In the genomic region with DNA sequence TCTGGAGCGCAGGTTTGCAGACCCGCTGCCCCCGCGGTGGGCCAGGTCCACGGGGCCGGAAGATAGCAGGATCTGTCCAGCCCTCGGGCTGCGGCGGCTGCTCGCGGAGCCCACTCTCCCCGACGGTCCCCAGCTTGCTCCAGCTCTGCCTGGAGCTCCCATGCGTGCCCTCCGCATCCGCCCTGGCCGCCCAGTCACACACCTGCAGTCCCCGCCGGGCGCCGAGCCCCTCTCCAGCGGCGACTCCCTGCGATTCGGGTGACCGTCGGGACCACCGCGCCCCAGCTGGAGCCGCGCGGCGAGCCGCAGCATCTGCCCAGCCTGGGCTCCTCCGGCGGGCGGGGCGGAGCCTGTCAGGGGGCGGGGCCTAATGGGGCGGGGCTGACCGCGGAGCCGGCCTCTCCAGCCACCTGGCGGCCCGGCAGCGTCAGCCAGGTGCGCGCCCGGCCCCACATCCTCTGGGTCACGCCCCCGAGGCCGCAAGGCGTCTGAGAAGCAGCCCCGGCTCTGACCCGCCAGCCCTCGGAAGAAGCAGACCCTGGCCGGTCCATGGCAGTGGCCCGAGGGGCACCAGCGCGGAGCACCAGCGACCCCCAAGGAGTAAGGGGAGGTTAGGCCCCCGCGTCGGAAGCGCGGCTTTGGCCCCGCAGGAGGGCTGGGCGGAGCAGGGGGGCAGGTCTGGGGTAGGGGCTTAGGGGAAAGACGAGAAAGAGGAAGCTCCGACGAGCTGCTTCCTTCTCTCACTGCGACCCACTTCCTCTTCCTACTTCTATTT, we compare ENCODE assay signal across 8 cellular contexts. TPM values are rescaled to one million over a fixed set of nuclear protein-coding genes. Genes with fewer than 3 reads are reported as not detected.
DNase-seq lines count a peak whose midpoint lies in the region; ATAC-seq and TF ChIP-seq lines count a peak whose summit lies in the region.

A gene with protein sequence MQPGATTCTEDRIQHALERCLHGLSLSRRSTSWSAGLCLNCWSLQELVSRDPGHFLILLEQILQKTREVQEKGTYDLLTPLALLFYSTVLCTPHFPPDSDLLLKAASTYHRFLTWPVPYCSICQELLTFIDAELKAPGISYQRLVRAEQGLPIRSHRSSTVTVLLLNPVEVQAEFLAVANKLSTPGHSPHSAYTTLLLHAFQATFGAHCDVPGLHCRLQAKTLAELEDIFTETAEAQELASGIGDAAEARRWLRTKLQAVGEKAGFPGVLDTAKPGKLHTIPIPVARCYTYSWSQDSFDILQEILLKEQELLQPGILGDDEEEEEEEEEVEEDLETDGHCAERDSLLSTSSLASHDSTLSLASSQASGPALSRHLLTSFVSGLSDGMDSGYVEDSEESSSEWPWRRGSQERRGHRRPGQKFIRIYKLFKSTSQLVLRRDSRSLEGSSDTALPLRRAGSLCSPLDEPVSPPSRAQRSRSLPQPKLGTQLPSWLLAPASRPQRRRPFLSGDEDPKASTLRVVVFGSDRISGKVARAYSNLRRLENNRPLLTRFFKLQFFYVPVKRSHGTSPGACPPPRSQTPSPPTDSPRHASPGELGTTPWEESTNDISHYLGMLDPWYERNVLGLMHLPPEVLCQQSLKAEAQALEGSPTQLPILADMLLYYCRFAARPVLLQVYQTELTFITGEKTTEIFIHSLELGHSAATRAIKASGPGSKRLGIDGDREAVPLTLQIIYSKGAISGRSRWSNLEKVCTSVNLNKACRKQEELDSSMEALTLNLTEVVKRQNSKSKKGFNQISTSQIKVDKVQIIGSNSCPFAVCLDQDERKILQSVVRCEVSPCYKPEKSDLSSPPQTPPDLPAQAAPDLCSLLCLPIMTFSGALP (minus strand): TSS at position 314 of the 775 bp plus-strand sequence. CDS start 54,213 bp downstream, outside the sequence.

- no peak within 1 kb of the TSS for H2AK9ac ChIP-seq in IMR-90 (replicated peaks; ENCODE audit: low read depth, low read length, poor library complexity)

- no peaks in the 10 kb centered on the region for H3K9me1 ChIP-seq in IMR-90 (ENCODE audit: insufficient read depth, low read length)

- whole genome bisulfite sequencing in IMR-90 (ENCODE audit: extremely low coverage in 2 of 2, insufficient read length in 1 of 2), 2 experiments, result 6% methylated on average over 41 of the region's 72 CpGs; no CpG with 5 or more reads in 1 of the 2 experiments
- WGBS in endodermal cell (ENCODE audit: insufficient coverage in 1 of 2, insufficient read length in 1 of 2), 2 experiments, result 5 to 6% methylated on average over 13 to 69 of the region's 72 CpGs
- WGBS in thymus, result under 1% methylated on average over 72 of the region's 72 CpGs

- H3K4me1 ChIP-seq in IMR-90 (ENCODE audit: control insufficient read depth, insufficient read depth, low read length), result no peaks in the 10 kb centered on the region
- H3K4me1 ChIP-seq in endodermal cell (ENCODE audit: control insufficient read depth, insufficient read depth, low read length), result no peaks in the 10 kb centered on the region
- peaks cover 20% of the 10 kb centered on the region for H3K4me1 ChIP-seq in thymus (ENCODE audit: control insufficient read depth, insufficient read depth, low read length)

- H3K9me3 ChIP-seq in IMR-90 (ENCODE audit: control insufficient read depth, insufficient read depth, low read length) (peaks cover 12% of the 10 kb centered on the region), endodermal cell (ENCODE audit: control insufficient read depth, low read length) (no peaks in the 10 kb centered on the region), thymus (ENCODE audit: control insufficient read depth) (no peaks in the 10 kb centered on the region)

- H4K5ac ChIP-seq in IMR-90 (ENCODE audit: low read depth, low read length), result no peak within 1 kb of the TSS

- no TSS peak for BruUV-seq in IMR-90 (replicated peaks; lab: Mats Ljungman, UMichigan)

- no peak within 1 kb of the TSS for H3K4me2 ChIP-seq in IMR-90 (ENCODE audit: low read depth, low read length)

- H4K91ac ChIP-seq in IMR-90 (ENCODE audit: insufficient read depth, low read depth, low read length), result no peak within 1 kb of the TSS

- H3K4me3 Mint-ChIP-seq in endodermal cell, result peak within 1 kb of the TSS; percentile 58

- no peak for TF ChIP-seq RAD21 in IMR-90 (IDR thresholded peaks at IDR 0.05; ENCODE audit: low read length)

- no peak within 1 kb of the TSS for H3K18ac ChIP-seq in IMR-90 (ENCODE audit: low read depth, low read length)

- peaks cover 17% of the 10 kb centered on the region for H3K36me3 Mint-ChIP-seq in endodermal cell (ENCODE audit: low read depth)

- no peak for TF ChIP-seq POLR2A in IMR-90 (IDR thresholded peaks at IDR 0.05; ENCODE audit: low read depth, low read length)

- no peaks in the 10 kb centered on the region for H3K36me3 ChIP-seq in IMR-90 (ENCODE audit: control insufficient read depth, insufficient read depth, low read length)
- no peaks in the 10 kb centered on the region for H3K36me3 ChIP-seq in endodermal cell (ENCODE audit: control insufficient read depth, insufficient read depth, low read length)
- H3K36me3 ChIP-seq in thymus (ENCODE audit: control insufficient read depth, insufficient read depth), result no peaks in the 10 kb centered on the region

- H4K8ac ChIP-seq in IMR-90 (ENCODE audit: low read depth in 2 of 2, low read length in 2 of 2), result no peak within 1 kb of the TSS

- peak within 1 kb of the TSS; percentile 63 for H2AFZ ChIP-seq in IMR-90 (replicated peaks; ENCODE audit: low read length, poor library complexity)

- in situ Hi-C loops in IMR-90 (cut with MboI; ENCODE audit: low sequenced_read_pairs), result no loop called here

- H3K27ac ChIP-seq in IMR-90 (ENCODE audit: insufficient read depth, low read length) (no peak within 1 kb of the TSS), endodermal cell (ENCODE audit: low read depth, low read length) (no peak within 1 kb of the TSS), thymus (ENCODE audit: low read depth) (peak within 1 kb of the TSS; percentile 89)

- H2BK15ac ChIP-seq in IMR-90 (ENCODE audit: low read depth, low read length), result no peak within 1 kb of the TSS

- H3K56ac ChIP-seq in IMR-90 (ENCODE audit: extremely low read depth, insufficient read depth, low read length), result no peak within 1 kb of the TSS

- dilution Hi-C loops in IMR-90 (cut with HindIII; ENCODE audit: low sequenced_read_pairs, unreplicated experiment), result no loop called here

- no peak within 1 kb of the TSS for H2BK120ac ChIP-seq in IMR-90 (ENCODE audit: low read depth, low read length)

- no peak within 1 kb of the TSS for H3K14ac ChIP-seq in IMR-90 (replicated peaks; ENCODE audit: low read depth, low read length)

- H3K27me3 Mint-ChIP-seq in endodermal cell (ENCODE audit: insufficient read depth), result peaks cover 56% of the 10 kb centered on the region

- H3K9ac ChIP-seq in IMR-90 (ENCODE audit: low read depth, low read length), result no peak within 1 kb of the TSS
- no peak within 1 kb of the TSS for H3K9ac ChIP-seq in endodermal cell (ENCODE audit: extremely low read depth, low read length, poor library complexity, severe bottlenecking)

- TF ChIP-seq CTCF in IMR-90 (conservative IDR thresholded peaks at IDR 0.05; ENCODE audit: low read depth, low read length), result no peak
- peak; percentile 60 for TF ChIP-seq CTCF in endodermal cell (conservative IDR thresholded peaks at IDR 0.05)
- no peak for TF ChIP-seq CTCF in omental fat pad (IDR thresholded peaks at IDR 0.05)

- no peak within 1 kb of the TSS for H2BK20ac ChIP-seq in IMR-90 (ENCODE audit: low read depth, low read length)

- no peaks in the 10 kb centered on the region for H3K79me1 ChIP-seq in IMR-90 (ENCODE audit: low read depth in 1 of 2, low read length in 2 of 2)

- H3K4me1 Mint-ChIP-seq in endodermal cell, result no peaks in the 10 kb centered on the region

- POLR2A ChIA-PET in IMR-90 (lab: Charles Lee; ENCODE audit: unreplicated experiment), result no interaction called here

- H4K20me1 ChIP-seq in IMR-90 (ENCODE audit: insufficient read depth, low read length), result no peaks in the 10 kb centered on the region

- intact Hi-C loops in IMR-90 (cut with micrococcal nuclease), result no loop called here

- H3K4me3 ChIP-seq in IMR-90 (ENCODE audit: insufficient read depth, low read depth, low read length), result no peak within 1 kb of the TSS
- H3K4me3 ChIP-seq in endodermal cell (ENCODE audit: low read length), result peak within 1 kb of the TSS; percentile 77
- peak within 1 kb of the TSS; percentile 66 for H3K4me3 ChIP-seq in thymus (ENCODE audit: low read length)

- no peaks in the 10 kb centered on the region for H3K27me3 ChIP-seq in IMR-90 (ENCODE audit: control insufficient read depth, insufficient read depth, low read length)
- peaks cover 43% of the 10 kb centered on the region for H3K27me3 ChIP-seq in endodermal cell (ENCODE audit: control insufficient read depth, insufficient read depth, low read length, poor library complexity, severe bottlenecking)
- no peaks in the 10 kb centered on the region for H3K27me3 ChIP-seq in thymus (ENCODE audit: control insufficient read depth, insufficient read depth)

- ATAC-seq in IMR-90 (ENCODE audit: low read depth), result no peak
- peak; percentile 48 for ATAC-seq in omental fat pad (ENCODE audit: low FRiP score)

- no peak within 1 kb of the TSS for H3K4ac ChIP-seq in IMR-90 (ENCODE audit: low read depth, low read length)

- H3K27ac Mint-ChIP-seq in endodermal cell, result no peak within 1 kb of the TSS

- CTCF ChIA-PET in IMR-90 (lab: Yijun Ruan, JAX), result no interaction called here

- peak; percentile 33 for DNase-seq in DMS 273 (lab: John Stamatoyannopoulos, UW; ENCODE audit: unreplicated experiment)
- no peak for DNase-seq in DMS 273 treated with DMSO at 0.1 percent for 48 hours (lab: John Stamatoyannopoulos, UW)
- no peak for DNase-seq in IMR-90
- DNase-seq in activated CD4-positive, alpha-beta T cell treated with anti-CD3 and anti-CD28 coated beads, Interleukin-2, amount 50 U/mL, for 1 hour, result peak; percentile 84
- peak; percentile 99 for DNase-seq in endodermal cell
- DNase-seq in omental fat pad (ENCODE audit: low spot score), result no peak
- DNase-seq in NCI-H1092 treated with DMSO at 0.1 percent for 48 hours (lab: John Stamatoyannopoulos, UW), result no peak

- no peak within 1 kb of the TSS for H2AK5ac ChIP-seq in IMR-90 (ENCODE audit: low read depth, low read length)

- H3K23ac ChIP-seq in IMR-90 (ENCODE audit: low read depth, low read length), result no peak within 1 kb of the TSS

- H3K9me3 Mint-ChIP-seq in endodermal cell, result peaks cover 22% of the 10 kb centered on the region

- H2BK5ac ChIP-seq in IMR-90 (ENCODE audit: low read depth, low read length, poor library complexity, severe bottlenecking), result no peak within 1 kb of the TSS

TF ChIP-seq in IMR-90, 13 proteins besides CTCF, POLR2A, EP300 and RAD21 (continues in another document):
- TF ChIP-seq MAFK (IDR thresholded peaks at IDR 0.05; ENCODE audit: low read depth, low read length) (no peak), RFX5 (IDR thresholded peaks at IDR 0.05; ENCODE audit: low read depth, low read length) (no peak), CHD1 (IDR thresholded peaks at IDR 0.05; ENCODE audit: low read depth, low read length) (no peak), RCOR1 (IDR thresholded peaks at IDR 0.05; ENCODE audit: insufficient replicate concordance, low read length) (no peak)

RNA-seq across cellular contexts. Expression of the gene that starts here (rescaled TPM):
- total RNA-seq in IMR-90 (2012; rRNA removed) (not detected in 2 replicates), endodermal cell (10 to 100 TPM; 10.4 to 37.0 TPM), omental fat pad (10 to 100 TPM; 18.9 to 60.2 (median 37.8) TPM)
- polyA plus RNA-seq in IMR-90 (2012; rRNA removed) (not detected in 2 replicates), thymus (20.4 TPM)
- polyA plus RNA-seq in IMR-90 (2012; cell fraction: cytosol; rRNA removed), result not detected in 2 replicates
- not detected in 2 replicates for polyA plus RNA-seq in IMR-90 (2012; cell fraction: nucleus; rRNA removed; ENCODE audit: low replicate concordance)
- polyA plus RNA-seq in endodermal cell (2013, experiment 1 of 2), result 8.8 TPM
- polyA plus RNA-seq in endodermal cell (2013, experiment 2 of 2), result 8.0 TPM

Comparison
In these comparisons a context has a peak if more than half of its experiments do, and no peak if none do; other contexts are left out.
1. RNA of the gene that starts here (total RNA-seq): 18.9 to 60.2 TPM in omental fat pad and 10.4 to 37.0 TPM in endodermal cell; not detected in IMR-90; every median in the first group is over 10 times any median in the second.
2. RNA of the gene that starts here (polyA plus RNA-seq): 20.4 TPM in thymus (single experiment); not detected in IMR-90; every median in the first group is over 10 times any median in the second.
3. DNase-seq: peak in DMS 273 (single experiment), activated CD4-positive, alpha-beta T cell treated with anti-CD3 and anti-CD28 coated beads, Interleukin-2, amount 50 U/mL, for 1 hour (single experiment) and endodermal cell (single experiment); none in DMS 273 treated with DMSO at 0.1 percent for 48 hours (single experiment), IMR-90 (single experiment), omental fat pad (single experiment) and NCI-H1092 treated with DMSO at 0.1 percent for 48 hours (single experiment).